23 cellular contexts compared by ENCODE assay signal in genomic region chr13:81770868-81771505, GRCh38.
DNase-seq lines count a peak whose midpoint lies in the region; ATAC-seq, FAIRE-seq and TF ChIP-seq lines count a peak whose summit lies in the region.
"Had no signal": no experiment of that assay in that cellular context is flagged by ENCODE, and none has a peak within 500 bp of the region (broad histone marks: within the 10 kb centered on the region; RNA-seq: fewer than 3 reads in every experiment).

No MANE protein-coding gene starts in this region.

- H3K4me2 ChIP-seq in GM23338 (no peak overlapping the region), GM12878 (ENCODE audit: control insufficient read depth, insufficient read depth) (no peak overlapping the region)

- H3K9ac ChIP-seq in GM12878 (ENCODE audit: control insufficient read depth, insufficient read depth, low read length): no peak overlapping the region

- H2AFZ ChIP-seq in GM23338 (no peak overlapping the region), GM12878 (ENCODE audit: control insufficient read depth, low read depth, low read length) (no peak overlapping the region)

- H3K27ac Mint-ChIP-seq in GM23338: no peak overlapping the region; the same call in 1 of the 2 replicates
- H3K27ac Mint-ChIP-seq: CD8-positive, alpha-beta memory T cell had no signal

- no peak for TF ChIP-seq EP300 in GM12878 (IDR thresholded peaks at IDR 0.05; ENCODE audit: borderline replicate concordance in 1 of 2, control insufficient read depth in 1 of 2, low read depth in 2 of 2, low read length in 2 of 2)

- no peaks in the 10 kb centered on the region for H3F3A ChIP-seq in GM23338 (replicated peaks; ENCODE audit: low read depth)

- SMC1A ChIA-PET in GM12878 (lab: Charles Lee; ENCODE audit: uncharacterized antibody, unreplicated experiment): interaction anchor here (0.9 to 1.9 kb wide), 3 partner anchors 10 to 45 kb away, joined by 3 to 7 read pairs (median 3); no protein-coding TSS in a partner anchor

- POLR2A ChIA-PET in GM12878 (lab: Charles Lee): no interaction called here

- no peak overlapping the region for H3K4me3 Mint-ChIP-seq in GM23338
- H3K4me3 Mint-ChIP-seq: CD8-positive, alpha-beta memory T cell had no signal

- H3K27me3 ChIP-seq in GM23338 (ENCODE audit: insufficient read depth) (no peaks in the 10 kb centered on the region), GM12878 (replicated peaks in 1 of 2; ENCODE audit: control insufficient read depth in 2 of 2, insufficient read depth in 2 of 2, low read length in 1 of 2) (no peaks in the 10 kb centered on the region)

- H3K9me2 ChIP-seq in GM23338 (ENCODE audit: insufficient read depth): no peaks in the 10 kb centered on the region

- RAD21 ChIA-PET in GM12878 (lab: Charles Lee; ENCODE audit: unreplicated experiment): no interaction called here

- 50% methylated on average over 2 of the region's 2 CpGs for WGBS in GM12878 (ENCODE audit: insufficient coverage, insufficient replicate concordance, low lambda C conversion rate, missing lambda C conversion rate)

- CTCF ChIA-PET in GM12878 (lab: Yijun Ruan, JAX): interaction anchor here (1.2 kb wide), 1 partner anchor 131 kb away, joined by 3 read pairs; no protein-coding TSS in a partner anchor

- H4K20me1 ChIP-seq in GM23338 (replicated peaks; ENCODE audit: insufficient read depth) (no peaks in the 10 kb centered on the region), GM12878 (ENCODE audit: control insufficient read depth, insufficient read depth) (no peaks in the 10 kb centered on the region)

- TF ChIP-seq CTCF in GM23338 (conservative IDR thresholded peaks at IDR 0.05; ENCODE audit: low read depth in 2 of 2) (no peak), GM12878 (IDR thresholded peaks at IDR 0.05 in 2 of 3, conservative IDR thresholded peaks at IDR 0.05 in 1 of 3; ENCODE audit: control insufficient read depth in 2 of 3, extremely low read depth in 1 of 3, insufficient read depth in 1 of 3, low read depth in 3 of 3, low read length in 3 of 3) (no peak), omental fat pad (IDR thresholded peaks at IDR 0.05) (no peak)

- H3K9me3 Mint-ChIP-seq in GM23338: no peaks in the 10 kb centered on the region

- BruUV-seq in GM12878 (replicated peaks; lab: Mats Ljungman, UMichigan): no TSS peak

- H3K4me1 ChIP-seq in GM23338 (ENCODE audit: insufficient read depth) (peaks cover 31% of the 10 kb centered on the region), GM12878 (ENCODE audit: control insufficient read depth, insufficient read depth, low read length) (no peaks in the 10 kb centered on the region)

- H3K4me1 Mint-ChIP-seq in GM23338: peaks cover 26% of the 10 kb centered on the region
- H3K4me1 Mint-ChIP-seq: CD8-positive, alpha-beta memory T cell had no signal

- intact Hi-C loops in GM12878 (cut with micrococcal nuclease; ENCODE audit: unreplicated experiment): no loop called here
- intact Hi-C loops in sciatic nerve (cut with DNase I): no loop called here

- FAIRE-seq in GM12878 (lab: Jason Lieb, UNC): no peak
- FAIRE-seq: A204.1, G401.6, GM18507, H54, HepG2, K562 had no signal

- no peaks in the 10 kb centered on the region for H3K27me3 Mint-ChIP-seq in GM23338 (ENCODE audit: insufficient read depth, low read depth, poor library complexity)
- H3K27me3 Mint-ChIP-seq: CD8-positive, alpha-beta memory T cell had no signal

- H3K27ac ChIP-seq in GM23338 (ENCODE audit: low read depth) (no peak overlapping the region), GM12878 (ENCODE audit: control insufficient read depth, insufficient read depth) (no peak overlapping the region)
- H3K27ac ChIP-seq: C4-2B had no signal

- H3K79me2 ChIP-seq in GM23338 (replicated peaks; ENCODE audit: insufficient read depth): no peaks in the 10 kb centered on the region
- no peaks in the 10 kb centered on the region for H3K79me2 ChIP-seq in GM12878 (ENCODE audit: control insufficient read depth, insufficient read depth, low read length)

- no peaks in the 10 kb centered on the region for H3K9me3 ChIP-seq in GM12878 (replicated peaks; ENCODE audit: control insufficient read depth, insufficient read depth, low read length)

- TF ChIP-seq POLR2A in GM12878 (IDR thresholded peaks at IDR 0.05; ENCODE audit: low read depth, low read length): no peak

- no peaks in the 10 kb centered on the region for H3K36me3 ChIP-seq in GM23338 (ENCODE audit: insufficient read depth)
- H3K36me3 ChIP-seq in GM12878 (ENCODE audit: control insufficient read depth in 2 of 2, insufficient read depth in 2 of 2, low read length in 1 of 2): no peaks in the 10 kb centered on the region

- TF ChIP-seq RAD21 in GM12878 (IDR thresholded peaks at IDR 0.05; ENCODE audit: insufficient read depth, low read depth, low read length): no peak

- DNase-seq in GM23338 (ENCODE audit: low spot score) (peak; percentile 30), GM12878 (ENCODE audit: low read depth, low spot score) (no peak), kidney tubule cell (ENCODE audit: low spot score) (peak; percentile 4), renal cortical epithelial cell (ENCODE audit: low read depth) (peak; percentile 55), sciatic nerve (ENCODE audit: low spot score) (no peak), omental fat pad (ENCODE audit: low spot score) (no peak)
- DNase-seq in activated effector memory CD4-positive, alpha-beta T cell treated with Interleukin-2 at 50 U/mL for 16 hours: no peak
- no peak for DNase-seq in stimulated activated CD4-positive, alpha-beta T cell treated with anti-CD3 and anti-CD28 coated beads, Interleukin-12 subunit alpha, Interleukin-12 subunit beta, amount 100 ng/mL, for 4 hours
- DNase-seq: CD8-positive, alpha-beta memory T cell; NCI-H1092; NCI-H1436 treated with DMSO at 0.1 percent for 48 hours; NCI-H2029; NCI-H2227 treated with DMSO at 0.1 percent for 48 hours; NCI-H510A had no signal

- ATAC-seq in GM23338: peak; percentile 72
- peak; percentile 64 for ATAC-seq in GM12878
- no peak for ATAC-seq in sciatic nerve
- ATAC-seq in omental fat pad (ENCODE audit: low FRiP score): no peak
- ATAC-seq: HepG2, K562, Panc1, SK-N-SH treated with all-trans-retinoic acid at 6 μM for 48 hours had no signal

- no peak overlapping the region for H3K4me3 ChIP-seq in GM23338
- H3K4me3 ChIP-seq in GM12878: no peak overlapping the region
- H3K4me3 ChIP-seq: K562 had no signal

- in situ Hi-C loops in GM12878 (cut with MboI): no loop called here

- no peaks in the 10 kb centered on the region for H3K36me3 Mint-ChIP-seq in GM23338 (ENCODE audit: low read depth)
- H3K36me3 Mint-ChIP-seq: CD8-positive, alpha-beta memory T cell had no signal

TF ChIP-seq in GM23338, 12 proteins besides CTCF, POLR2A, EP300 and RAD21 (continues in another document):
- no peak for TF ChIP-seq NANOG (IDR thresholded peaks at IDR 0.05; ENCODE audit: borderline replicate concordance)

TF ChIP-seq in GM12878, 131 proteins besides CTCF, POLR2A, EP300 and RAD21:
- TF ChIP-seq BCLAF1 (IDR thresholded peaks at IDR 0.05): no peak
- TF ChIP-seq MTA2 (IDR thresholded peaks at IDR 0.05; ENCODE audit: low read depth): peak; percentile 82
- TF ChIP-seq RELB (IDR thresholded peaks at IDR 0.05; ENCODE audit: low read depth): 0 out of 2 replicates have a peak, but pooled peaks have one; percentile 26
- TF ChIP-seq MTA3 (IDR thresholded peaks at IDR 0.05; ENCODE audit: borderline replicate concordance, low read length): no peak

Comparison
In these comparisons a context has a peak if more than half of its experiments do, and no peak if none do; other contexts are left out.
1. ATAC-seq: peak in GM23338 (single experiment) and GM12878 (single experiment); none in sciatic nerve (single experiment) and omental fat pad (single experiment).
2. DNase-seq: peak in GM23338 (single experiment), kidney tubule cell (single experiment) and renal cortical epithelial cell (single experiment); none in GM12878 (single experiment), activated effector memory CD4-positive, alpha-beta T cell treated with Interleukin-2 at 50 U/mL for 16 hours (single experiment), sciatic nerve (single experiment), omental fat pad (single experiment) and stimulated activated CD4-positive, alpha-beta T cell treated with anti-CD3 and anti-CD28 coated beads, Interleukin-12 subunit alpha, Interleukin-12 subunit beta, amount 100 ng/mL, for 4 hours (single experiment).